In the genomic region with DNA sequence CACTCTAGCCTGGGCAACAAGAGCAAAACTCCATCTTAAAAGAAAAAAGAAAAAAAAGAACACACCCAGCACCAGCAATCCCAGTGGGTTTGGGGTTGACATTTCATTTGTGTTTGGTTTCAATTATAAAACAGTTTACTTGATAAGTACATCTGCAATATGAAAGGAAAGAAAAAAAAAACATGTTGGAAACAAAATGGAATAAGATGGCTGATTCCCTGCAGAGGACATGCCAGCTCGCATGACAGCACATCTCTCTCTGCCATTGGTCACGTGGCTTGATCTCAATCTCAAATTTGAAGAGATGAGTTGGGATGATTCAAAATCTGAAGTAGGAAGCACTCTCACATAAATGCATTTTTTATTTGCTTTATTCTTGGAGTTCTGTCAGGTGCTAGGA, we compare ENCODE assay signal across 21 cellular contexts. TPM values are rescaled to one million over a fixed set of nuclear protein-coding genes. Genes with fewer than 3 reads are reported as not detected.
DNase-seq lines count a peak whose midpoint lies in the region; ATAC-seq and TF ChIP-seq lines count a peak whose summit lies in the region.
"Had no signal": no experiment of that assay in that cellular context is flagged by ENCODE, and none has a peak within 500 bp of the region (broad histone marks: within the 10 kb centered on the region; RNA-seq: fewer than 3 reads in every experiment).

No MANE protein-coding gene starts in this region.

- peak overlapping the region; percentile 59; the same call in 1 of the 2 replicates for H2AFZ ChIP-seq in GM23338

- H3K4me1 Mint-ChIP-seq in GM23338, result peaks cover 5% of the 10 kb centered on the region; the same call in 2 of the 3 replicates

- H2BK15ac ChIP-seq in mesendoderm (replicated peaks; ENCODE audit: low read depth), result no peak overlapping the region

- no peaks in the 10 kb centered on the region for H3K36me3 Mint-ChIP-seq in GM23338 (ENCODE audit: low read depth)
- H3K36me3 Mint-ChIP-seq: CD4-positive, alpha-beta memory T cell had no signal

- TF ChIP-seq POLR2A in thyroid gland (IDR thresholded peaks at IDR 0.05), result no peak

- H3K36me3 ChIP-seq in GM23338 (ENCODE audit: insufficient read depth) (no peaks in the 10 kb centered on the region), mesendoderm (ENCODE audit: control insufficient read depth, insufficient read depth, low read length) (no peaks in the 10 kb centered on the region), thyroid gland (no peaks in the 10 kb centered on the region)

- H3K27me3 Mint-ChIP-seq in GM23338 (ENCODE audit: insufficient read depth, low read depth, poor library complexity), result peaks cover 3% of the 10 kb centered on the region
- H3K27me3 Mint-ChIP-seq: CD4-positive, alpha-beta memory T cell had no signal

- H3K27ac ChIP-seq in GM23338 (ENCODE audit: low read depth), result no peak overlapping the region
- H3K27ac ChIP-seq in RWPE1, result peak overlapping the region; percentile 53
- H3K27ac ChIP-seq in mesendoderm (ENCODE audit: low read depth, low read length), result no peak overlapping the region
- H3K27ac ChIP-seq in thyroid gland, result peak overlapping the region in 2 of 3 donors; percentile 4 to 32
- H3K27ac ChIP-seq: BLaER1 treated with 17β-estradiol and CSF1 and Interleukin-3, amounts not matched to agents 10 nM and 100 nM; SJSA1 had no signal

- H3K9me3 ChIP-seq in thyroid gland, result no peaks in the 10 kb centered on the region
- H3K9me3 ChIP-seq: BLaER1 treated with 17β-estradiol and CSF1 and Interleukin-3, amounts not matched to agents 10 nM and 100 nM; SJSA1 had no signal

- no peak overlapping the region for H4K5ac ChIP-seq in mesendoderm (ENCODE audit: low read length)

- H2BK120ac ChIP-seq in mesendoderm (ENCODE audit: low read depth, low read length), result no peak overlapping the region

- POLR2A ChIA-PET in RWPE1 (lab: Yijun Ruan, JAX; ENCODE audit: low non-redundant PET), result no interaction called here

- no peak overlapping the region for H3K27ac Mint-ChIP-seq in GM23338

- H3K4me3 Mint-ChIP-seq in GM23338, result no peak overlapping the region
- H3K4me3 Mint-ChIP-seq: CD4-positive, alpha-beta memory T cell had no signal

- no peak overlapping the region for H3K4ac ChIP-seq in mesendoderm (ENCODE audit: low read depth, low read length)

- no peak overlapping the region for H2AK5ac ChIP-seq in mesendoderm (ENCODE audit: low read length)

- H3K4me2 ChIP-seq in GM23338, result no peak overlapping the region
- H3K4me2 ChIP-seq in mesendoderm (ENCODE audit: low read length), result no peak overlapping the region
- H3K4me2 ChIP-seq: BLaER1 treated with 17β-estradiol and CSF1 and Interleukin-3, amounts not matched to agents 10 nM and 100 nM had no signal

- H2BK5ac ChIP-seq in mesendoderm (ENCODE audit: low read length), result no peak overlapping the region

- DNase-seq in GM23338 (ENCODE audit: low spot score), result no peak
- no peak for DNase-seq in RWPE1 (ENCODE audit: low spot score)
- no peak for DNase-seq in mesendoderm
- DNase-seq in thyroid gland, result no peak
- no peak for DNase-seq in NCI-H69 (lab: John Stamatoyannopoulos, UW)
- no peak for DNase-seq in activated effector memory CD4-positive, alpha-beta T cell treated with anti-CD3 and anti-CD28 coated beads, Interleukin-2, amount 50 U/mL, for 16 hours
- DNase-seq in superior temporal gyrus (ENCODE audit: extremely low spot score), result no peak
- DNase-seq: CD4-positive, alpha-beta memory T cell; DND-41; H7; KG1; NCI-H1105; NCI-H146; NCI-H2029; NCI-H2227 treated with DMSO at 0.1 percent for 48 hours; NCI-H510A; NCI-H748 treated with DMSO at 0.1 percent for 48 hours had no signal

- no peaks in the 10 kb centered on the region for H3F3A ChIP-seq in GM23338 (replicated peaks; ENCODE audit: low read depth)

- no peak overlapping the region for H3K9ac ChIP-seq in mesendoderm (ENCODE audit: low read length)
- H3K9ac ChIP-seq: BLaER1 treated with 17β-estradiol and CSF1 and Interleukin-3, amounts not matched to agents 10 nM and 100 nM had no signal

- H3K4me3 ChIP-seq in GM23338 (no peak overlapping the region), mesendoderm (ENCODE audit: low read length) (no peak overlapping the region), thyroid gland (replicated peaks in 1 of 3) (no peak overlapping the region)
- H3K4me3 ChIP-seq: BLaER1 treated with 17β-estradiol and CSF1 and Interleukin-3, amounts not matched to agents 10 nM and 100 nM; GM12878; SJSA1 had no signal

- peak overlapping the region; percentile 49 for H3K56ac ChIP-seq in mesendoderm (ENCODE audit: low read length)

- no peak for ATAC-seq in GM23338
- ATAC-seq: GM12878, Right ventricle myocardium inferior had no signal

- no peak overlapping the region for H3K23ac ChIP-seq in mesendoderm (ENCODE audit: low read length)

- no peak for TF ChIP-seq CTCF in GM23338 (conservative IDR thresholded peaks at IDR 0.05; ENCODE audit: low read depth in 2 of 2)
- no peak for TF ChIP-seq CTCF in RWPE1 (conservative IDR thresholded peaks at IDR 0.05; ENCODE audit: low read depth)
- no peak for TF ChIP-seq CTCF in thyroid gland (IDR thresholded peaks at IDR 0.05)

- no CpG with 5 or more reads among the region's 2 CpGs for WGBS in mesendoderm (ENCODE audit: extremely low coverage, insufficient coverage, low lambda C conversion rate)
- WGBS in thyroid gland, 2 donors, result 73 to 95% methylated on average over 2 of the region's 2 CpGs

- H3K4me1 ChIP-seq in GM23338 (ENCODE audit: insufficient read depth), result 0 out of 2 replicates have a peak, but pooled peaks cover 4% of the 10 kb centered on the region
- peaks cover 5% of the 10 kb centered on the region for H3K4me1 ChIP-seq in mesendoderm (ENCODE audit: control insufficient read depth, low read depth, low read length)
- H3K4me1 ChIP-seq in thyroid gland, result peaks cover 12 to 35% of the 10 kb centered on the region in 2 donors

- no peak overlapping the region for H3K18ac ChIP-seq in mesendoderm (ENCODE audit: low read length)

- no peaks in the 10 kb centered on the region for H3K9me2 ChIP-seq in GM23338 (ENCODE audit: insufficient read depth)

- intact Hi-C loops in thyroid gland (cut with DNase I), result no loop called here

- H4K20me1 ChIP-seq in GM23338 (replicated peaks; ENCODE audit: insufficient read depth), result no peaks in the 10 kb centered on the region
- H4K20me1 ChIP-seq: BLaER1 treated with 17β-estradiol and CSF1 and Interleukin-3, amounts not matched to agents 10 nM and 100 nM had no signal

- H4K8ac ChIP-seq in mesendoderm (ENCODE audit: low read depth, low read length), result no peak overlapping the region

- H3K27me3 ChIP-seq in GM23338 (ENCODE audit: insufficient read depth) (no peaks in the 10 kb centered on the region), mesendoderm (ENCODE audit: insufficient read depth, low read length, poor library complexity) (no peaks in the 10 kb centered on the region), thyroid gland (no peaks in the 10 kb centered on the region)
- H3K27me3 ChIP-seq: BLaER1 treated with 17β-estradiol and CSF1 and Interleukin-3, amounts not matched to agents 10 nM and 100 nM; SJSA1 had no signal

- H3K79me2 ChIP-seq in GM23338 (replicated peaks; ENCODE audit: insufficient read depth) (no peaks in the 10 kb centered on the region), mesendoderm (ENCODE audit: control insufficient read depth, insufficient read depth, low read length) (no peaks in the 10 kb centered on the region)

- H3K79me1 ChIP-seq in mesendoderm (ENCODE audit: low read length), result no peaks in the 10 kb centered on the region

- no peaks in the 10 kb centered on the region for H3K9me3 Mint-ChIP-seq in GM23338
- H3K9me3 Mint-ChIP-seq: CD4-positive, alpha-beta memory T cell had no signal

- CTCF ChIA-PET in RWPE1 (lab: Yijun Ruan, JAX), result no interaction called here

RNA-seq across cellular contexts. Expression of a gene that starts 28.0 kb away (rescaled TPM):
- 0.54 and 1.4 TPM in 2 replicates for total RNA-seq in GM23338 (2014; rRNA removed; shearing (Covaris generic))
- 0.45 and 0.82 TPM in 2 replicates for polyA plus RNA-seq in GM23338 (2016; fragmentation: Nextera tagmentation; extraction: Ambion mirVana)
- 2.4 TPM for polyA plus RNA-seq in mesendoderm (2013, experiment 1 of 2)
- 2.5 TPM for polyA plus RNA-seq in mesendoderm (2013, experiment 2 of 2)
- total RNA-seq in thyroid gland, result 100 to 1,000 TPM in 2 of 4 donors, 10 to 100 TPM in 2; 72.3 to 210 (median 118) TPM
- polyA plus RNA-seq: CD4-positive, alpha-beta memory T cell had no signal

RNA-seq across cellular contexts. Expression of a gene that starts 42.3 kb away (rescaled TPM):
- total RNA-seq in GM23338 (2014; rRNA removed; shearing (Covaris generic)), result 15.0 and 22.4 TPM in 2 replicates
- polyA plus RNA-seq in GM23338 (2016; fragmentation: Nextera tagmentation; extraction: Ambion mirVana), result 12.4 and 13.2 TPM in 2 replicates
- 26.7 TPM for polyA plus RNA-seq in mesendoderm (2013, experiment 1 of 2)
- 27.1 TPM for polyA plus RNA-seq in mesendoderm (2013, experiment 2 of 2)
- total RNA-seq in thyroid gland, result 1 to 10 TPM in 2 of 4 donors, under 1 TPM in 1, not detected in 1; 0.11 to 2.1 (median 1.0) TPM

Comparison
In these comparisons a context has a peak if more than half of its experiments do, and no peak if none do; other contexts are left out.
1. H3K27ac ChIP-seq: peak in RWPE1 (single experiment) and thyroid gland (2 of 3); none in GM23338 (single experiment) and mesendoderm (single experiment).
2. RNA of a gene that starts 28.0 kb away (total RNA-seq): 72.3 to 210 TPM in thyroid gland; 0.54 to 1.4 TPM in GM23338; every median in the first group is over 10 times any median in the second.